Comparison of ENCODE assay signal across 12 cellular contexts in genomic region chr11:69949327-69949726, GRCh38.
DNase-seq lines count a peak whose midpoint lies in the region; ATAC-seq and TF ChIP-seq lines count a peak whose summit lies in the region.
"Had no signal": no experiment of that assay in that cellular context is flagged by ENCODE, and none has a peak within 500 bp of the region (broad histone marks: within the 10 kb centered on the region; RNA-seq: fewer than 3 reads in every experiment).

No MANE protein-coding gene starts in this region.

- peaks cover 20% of the 10 kb centered on the region for H3K27me3 Mint-ChIP-seq in stimulated activated memory B cell treated with anti-CD40 and anti-IgM and Interleukin-4, amounts not matched to agents 10 μg/mL and 1 μg/mL and 100 μg/mL, for 72 hours
- H3K27me3 Mint-ChIP-seq: activated naive CD8-positive, alpha-beta T cell treated with anti-CD3 and anti-CD28 coated beads, Interleukin-2, amount 10 ng/mL, durations not matched to agents 7 days and 5 days had no signal

- no peaks in the 10 kb centered on the region for H3K4me1 Mint-ChIP-seq in stimulated activated memory B cell treated with anti-CD40 and anti-IgM and Interleukin-4, amounts not matched to agents 10 μg/mL and 1 μg/mL and 100 μg/mL, for 72 hours
- H3K4me1 Mint-ChIP-seq: activated naive CD8-positive, alpha-beta T cell treated with anti-CD3 and anti-CD28 coated beads, Interleukin-2, amount 10 ng/mL, durations not matched to agents 7 days and 5 days; CD4-positive, CD25-positive, alpha-beta regulatory T cell had no signal

- H2BK12ac ChIP-seq in mesenchymal stem cell (ENCODE audit: low read length in 2 of 2) = peak overlapping the region in 1 of 2 experiments; percentile 93

- no peak overlapping the region for H3K4me2 ChIP-seq in mesenchymal stem cell (ENCODE audit: low read length, poor library complexity, severe bottlenecking)

- no peak for TF ChIP-seq CTCF in GM13976 (IDR thresholded peaks at IDR 0.05; ENCODE audit: borderline replicate concordance, control extremely low read depth, extremely low read depth, insufficient read depth, missing control alignments)

- H3K14ac ChIP-seq in mesenchymal stem cell (ENCODE audit: low read length in 2 of 2) = peak overlapping the region in 1 of 2 experiments; percentile 64

- no peak overlapping the region for H2BK120ac ChIP-seq in mesenchymal stem cell (ENCODE audit: low read depth, low read length)

- peaks cover 27 to 28% of the 10 kb centered on the region in 2 donors for H3K4me1 ChIP-seq in duodenal mucosa (ENCODE audit: control insufficient read depth in 1 of 2, insufficient read depth in 2 of 2, low read length in 2 of 2)
- H3K4me1 ChIP-seq in mesenchymal stem cell (ENCODE audit: control insufficient read depth, insufficient read depth, low read depth, low read length) = peaks cover 18% of the 10 kb centered on the region

- peak overlapping the region; percentile 15 for H3K27ac ChIP-seq in duodenal mucosa (ENCODE audit: low read depth, low read length)
- H3K27ac ChIP-seq in mesenchymal stem cell (ENCODE audit: low read length, poor library complexity, severe bottlenecking) = no peak overlapping the region
- H3K27ac ChIP-seq: VCaP had no signal

- no peaks in the 10 kb centered on the region for H3K79me1 ChIP-seq in mesenchymal stem cell (replicated peaks; ENCODE audit: low read length, poor library complexity, severe bottlenecking)

- H3K18ac ChIP-seq in mesenchymal stem cell (ENCODE audit: low read depth in 1 of 2, low read length in 2 of 2) = peak overlapping the region in 1 of 2 experiments; percentile 88

- H2AK5ac ChIP-seq in mesenchymal stem cell (ENCODE audit: low read length, severe bottlenecking) = no peak overlapping the region

- H3K36me3 ChIP-seq in duodenal mucosa (ENCODE audit: control insufficient read depth in 1 of 2, insufficient read depth in 2 of 2, low read length in 2 of 2) (no peaks in the 10 kb centered on the region), mesenchymal stem cell (ENCODE audit: control insufficient read depth in 1 of 2, insufficient read depth in 2 of 2, low read depth in 1 of 2, low read length in 2 of 2) (no peaks in the 10 kb centered on the region)

- no peak overlapping the region for H2AFZ ChIP-seq in mesenchymal stem cell (ENCODE audit: low read depth, low read length)

- H3K9me3 Mint-ChIP-seq in stimulated activated memory B cell treated with anti-CD40 and anti-IgM and Interleukin-4, amounts not matched to agents 10 μg/mL and 1 μg/mL and 100 μg/mL, for 72 hours = peaks cover 4% of the 10 kb centered on the region
- H3K9me3 Mint-ChIP-seq: activated naive CD8-positive, alpha-beta T cell treated with anti-CD3 and anti-CD28 coated beads, Interleukin-2, amount 10 ng/mL, durations not matched to agents 7 days and 5 days; CD4-positive, CD25-positive, alpha-beta regulatory T cell had no signal

- no peak overlapping the region for H3K4me3 Mint-ChIP-seq in stimulated activated memory B cell treated with anti-CD40 and anti-IgM and Interleukin-4, amounts not matched to agents 10 μg/mL and 1 μg/mL and 100 μg/mL, for 72 hours
- H3K4me3 Mint-ChIP-seq: activated naive CD8-positive, alpha-beta T cell treated with anti-CD3 and anti-CD28 coated beads, Interleukin-2, amount 10 ng/mL, durations not matched to agents 7 days and 5 days; CD4-positive, CD25-positive, alpha-beta regulatory T cell had no signal

- WGBS in mesenchymal stem cell = 29% methylated on average over 6 of the region's 6 CpGs

- no peaks in the 10 kb centered on the region for H3K27me3 ChIP-seq in duodenal mucosa (ENCODE audit: control insufficient read depth in 1 of 2, insufficient read depth in 2 of 2, low read length in 2 of 2)
- H3K27me3 ChIP-seq in mesenchymal stem cell (ENCODE audit: control insufficient read depth in 1 of 2, insufficient read depth in 1 of 2, low read length in 2 of 2) = peaks cover 23 to 24% of the 10 kb centered on the region in 2 experiments

- H3K36me3 Mint-ChIP-seq in stimulated activated memory B cell treated with anti-CD40 and anti-IgM and Interleukin-4, amounts not matched to agents 10 μg/mL and 1 μg/mL and 100 μg/mL, for 72 hours = no peaks in the 10 kb centered on the region
- H3K36me3 Mint-ChIP-seq: activated naive CD8-positive, alpha-beta T cell treated with anti-CD3 and anti-CD28 coated beads, Interleukin-2, amount 10 ng/mL, durations not matched to agents 7 days and 5 days; CD4-positive, CD25-positive, alpha-beta regulatory T cell had no signal

- no peak overlapping the region for H4K8ac ChIP-seq in mesenchymal stem cell (ENCODE audit: low read length)

- H3K23ac ChIP-seq in mesenchymal stem cell (ENCODE audit: low read length in 2 of 2) = peak overlapping the region in 1 of 2 experiments; percentile 25

- H4K91ac ChIP-seq in mesenchymal stem cell (ENCODE audit: low read length) = peak overlapping the region; percentile 2

- in situ Hi-C loops in GM13976 (cut with MboI; ENCODE audit: low sequenced_read_pairs, unreplicated experiment) = no loop called here

- no peaks in the 10 kb centered on the region for H3K9me3 ChIP-seq in duodenal mucosa (ENCODE audit: control insufficient read depth in 1 of 2, low read length in 2 of 2)
- peaks cover 10% of the 10 kb centered on the region for H3K9me3 ChIP-seq in mesenchymal stem cell (ENCODE audit: control insufficient read depth, low read length)

- no peak overlapping the region for H3K27ac Mint-ChIP-seq in stimulated activated memory B cell treated with anti-CD40 and anti-IgM and Interleukin-4, amounts not matched to agents 10 μg/mL and 1 μg/mL and 100 μg/mL, for 72 hours
- H3K27ac Mint-ChIP-seq: activated naive CD8-positive, alpha-beta T cell treated with anti-CD3 and anti-CD28 coated beads, Interleukin-2, amount 10 ng/mL, durations not matched to agents 7 days and 5 days had no signal

- no peak overlapping the region for H2BK5ac ChIP-seq in mesenchymal stem cell (ENCODE audit: low read depth, low read length, poor library complexity, severe bottlenecking)

- H2BK15ac ChIP-seq in mesenchymal stem cell (ENCODE audit: low read depth, poor library complexity, severe bottlenecking) = no peak overlapping the region

- peak; percentile 91 for DNase-seq in AG08396 (ENCODE audit: low spot score)
- DNase-seq in LoVo (ENCODE audit: low spot score) = peak; percentile 94
- DNase-seq in mesenchymal stem cell = peak; percentile 94
- no peak for DNase-seq in anterior cingulate cortex (lab: John Stamatoyannopoulos, UW)
- no peak for DNase-seq in GM13976 (ENCODE audit: low spot score)
- DNase-seq in RPMI8226 = no peak
- DNase-seq: activated naive CD8-positive, alpha-beta T cell treated with anti-CD3 and anti-CD28 coated beads, Interleukin-2, amount 10 ng/mL, durations not matched to agents 7 days and 5 days; NCI-H2107 had no signal

- H3K4ac ChIP-seq in mesenchymal stem cell (ENCODE audit: low read depth in 1 of 2, low read length in 2 of 2) = peak overlapping the region in 1 of 2 experiments; percentile 47

- H3K9ac ChIP-seq in duodenal mucosa (ENCODE audit: low read depth in 1 of 2, low read length in 2 of 2) (peak overlapping the region in 1 of 2 donors; percentile 32), mesenchymal stem cell (ENCODE audit: low read length) (peak overlapping the region; percentile 6)

- no peak for ATAC-seq in stimulated activated memory B cell treated with anti-CD40 and anti-IgM and Interleukin-4, amounts not matched to agents 10 μg/mL and 1 μg/mL and 100 μg/mL, for 72 hours

- H3K4me3 ChIP-seq in duodenal mucosa (ENCODE audit: low read depth in 1 of 2, low read length in 2 of 2) = no peak overlapping the region
- no peak overlapping the region for H3K4me3 ChIP-seq in mesenchymal stem cell (ENCODE audit: insufficient read depth in 1 of 2, low read depth in 1 of 2, low read length in 2 of 2)

Comparison
In these comparisons a context has a peak if more than half of its experiments do, and no peak if none do; other contexts are left out.
1. DNase-seq: peak in AG08396 (single experiment), LoVo (single experiment) and mesenchymal stem cell (single experiment); none in anterior cingulate cortex (0 of 58), GM13976 (single experiment) and RPMI8226 (single experiment).